In genomic region chr14:75709207-75709812, GRCh38 we compare ENCODE assay signal across 8 cellular contexts. TPM values are rescaled to one million over a fixed set of nuclear protein-coding genes. Genes with fewer than 3 reads are reported as not detected.
DNase-seq lines count a peak whose midpoint lies in the region; ATAC-seq and TF ChIP-seq lines count a peak whose summit lies in the region.

No MANE protein-coding gene starts in this region.

- CTCF ChIA-PET in Calu3 (lab: Charles Lee): interaction anchor here (0.7 to 4.5 kb wide), 8 partner anchors 48 to 276 kb away, joined by 3 to 47 read pairs (median 5); partner anchors contain the start of genes ERG28, IFT43, TGFB3 and TTLL5

- H3K27me3 Mint-ChIP-seq in Calu3 (ENCODE audit: unreplicated experiment): no peaks in the 10 kb centered on the region

- peak; percentile 70 for ATAC-seq in stimulated activated effector memory CD8-positive, alpha-beta T cell treated with anti-CD3 and anti-CD28 coated beads, Interleukin-12 subunit alpha, Interleukin-12 subunit beta, amount 100 ng/mL, for 72 hours

- DNase-seq in Calu3: peak; percentile 54
- peak; percentile 79 for DNase-seq in HT-29 (ENCODE audit: low spot score)
- DNase-seq in NOMO-1 treated with DMSO at 0.1 percent for 48 hours (lab: John Stamatoyannopoulos, UW; ENCODE audit: unreplicated experiment): peak; percentile 63
- peak; percentile 60 for DNase-seq in activated CD8-positive, alpha-beta memory T cell treated with anti-CD3 and anti-CD28 coated beads, Interleukin-2, amount 50 U/mL, for 4 hours
- peak; percentile 86 for DNase-seq in epithelial cell of esophagus (ENCODE audit: low read depth)
- peak; percentile 87 for DNase-seq in myocyte (ENCODE audit: low read depth)
- peak; percentile 11 to 64 for DNase-seq in stimulated activated effector memory CD8-positive, alpha-beta T cell treated with anti-CD3 and anti-CD28 coated beads, Interleukin-12 subunit alpha, Interleukin-12 subunit beta, amount 100 ng/mL, for 72 hours (ENCODE audit: low spot score in 2 of 2)
- no peak for DNase-seq in OCI-M2 (lab: John Stamatoyannopoulos, UW; ENCODE audit: unreplicated experiment)

- H3K4me3 ChIP-seq in epithelial cell of esophagus (ENCODE audit: low read length): no peak overlapping the region

- intact Hi-C loops in Calu3 (cut with micrococcal nuclease; ENCODE audit: unreplicated experiment): loop anchor here (1.0 kb wide), 1 partner anchor 273 kb away; no protein-coding TSS in a partner anchor

- BruUV-seq in Calu3 (replicated peaks; lab: Mats Ljungman, UMichigan): no TSS peak

- TF ChIP-seq CTCF in Calu3 (IDR thresholded peaks at IDR 0.05; ENCODE audit: unreplicated experiment) (peak; percentile 20), epithelial cell of esophagus (IDR thresholded peaks at IDR 0.05; ENCODE audit: insufficient read depth, low read depth, low read length, missing control alignments) (peak; percentile 85)

- no peaks in the 10 kb centered on the region for H3K9me3 Mint-ChIP-seq in Calu3 (ENCODE audit: low read depth, unreplicated experiment)
- no peaks in the 10 kb centered on the region for H3K9me3 Mint-ChIP-seq in stimulated activated effector memory CD8-positive, alpha-beta T cell treated with anti-CD3 and anti-CD28 coated beads, Interleukin-12 subunit alpha, Interleukin-12 subunit beta, amount 100 ng/mL, for 72 hours

- peaks cover 17% of the 10 kb centered on the region for H3K4me1 Mint-ChIP-seq in Calu3 (ENCODE audit: low read depth, unreplicated experiment)
- peaks cover 6% of the 10 kb centered on the region for H3K4me1 Mint-ChIP-seq in stimulated activated effector memory CD8-positive, alpha-beta T cell treated with anti-CD3 and anti-CD28 coated beads, Interleukin-12 subunit alpha, Interleukin-12 subunit beta, amount 100 ng/mL, for 72 hours

- H3K4me3 Mint-ChIP-seq in Calu3 (ENCODE audit: low read depth, unreplicated experiment): no peak overlapping the region
- no peak overlapping the region for H3K4me3 Mint-ChIP-seq in stimulated activated effector memory CD8-positive, alpha-beta T cell treated with anti-CD3 and anti-CD28 coated beads, Interleukin-12 subunit alpha, Interleukin-12 subunit beta, amount 100 ng/mL, for 72 hours

- no peak overlapping the region for H3K27ac Mint-ChIP-seq in Calu3 (ENCODE audit: unreplicated experiment)
- no peak overlapping the region for H3K27ac Mint-ChIP-seq in stimulated activated effector memory CD8-positive, alpha-beta T cell treated with anti-CD3 and anti-CD28 coated beads, Interleukin-12 subunit alpha, Interleukin-12 subunit beta, amount 100 ng/mL, for 72 hours

- H3K36me3 Mint-ChIP-seq in Calu3 (ENCODE audit: insufficient read depth, unreplicated experiment): no peaks in the 10 kb centered on the region
- H3K36me3 Mint-ChIP-seq in stimulated activated effector memory CD8-positive, alpha-beta T cell treated with anti-CD3 and anti-CD28 coated beads, Interleukin-12 subunit alpha, Interleukin-12 subunit beta, amount 100 ng/mL, for 72 hours: peaks cover 25% of the 10 kb centered on the region

RNA-seq across cellular contexts. Expression of gene TTLL5, which starts 48.3 kb away (rescaled TPM):
- total RNA-seq in Calu3 (2022): 46.8 and 47.5 TPM in 2 replicates
- total RNA-seq in HT-29 (2014; rRNA removed; shearing (Covaris generic)): 14.6 and 20.5 TPM in 2 replicates
- total RNA-seq in myocyte: 12.2 and 13.9 TPM in 2 replicates
- polyA plus RNA-seq in myocyte (2012): 10.8 TPM

RNA-seq across cellular contexts. Expression of gene ERG28, which starts 48.6 kb away (rescaled TPM):
- total RNA-seq in Calu3 (2022) (30.5 and 30.9 TPM in 2 replicates), myocyte (8.4 and 11.7 TPM in 2 replicates)
- 9.5 and 10.4 TPM in 2 replicates for total RNA-seq in HT-29 (2014; rRNA removed; shearing (Covaris generic))
- 19.1 TPM for polyA plus RNA-seq in myocyte (2012)
